ENCODE assay signal across 12 cellular contexts in the genomic region with DNA sequence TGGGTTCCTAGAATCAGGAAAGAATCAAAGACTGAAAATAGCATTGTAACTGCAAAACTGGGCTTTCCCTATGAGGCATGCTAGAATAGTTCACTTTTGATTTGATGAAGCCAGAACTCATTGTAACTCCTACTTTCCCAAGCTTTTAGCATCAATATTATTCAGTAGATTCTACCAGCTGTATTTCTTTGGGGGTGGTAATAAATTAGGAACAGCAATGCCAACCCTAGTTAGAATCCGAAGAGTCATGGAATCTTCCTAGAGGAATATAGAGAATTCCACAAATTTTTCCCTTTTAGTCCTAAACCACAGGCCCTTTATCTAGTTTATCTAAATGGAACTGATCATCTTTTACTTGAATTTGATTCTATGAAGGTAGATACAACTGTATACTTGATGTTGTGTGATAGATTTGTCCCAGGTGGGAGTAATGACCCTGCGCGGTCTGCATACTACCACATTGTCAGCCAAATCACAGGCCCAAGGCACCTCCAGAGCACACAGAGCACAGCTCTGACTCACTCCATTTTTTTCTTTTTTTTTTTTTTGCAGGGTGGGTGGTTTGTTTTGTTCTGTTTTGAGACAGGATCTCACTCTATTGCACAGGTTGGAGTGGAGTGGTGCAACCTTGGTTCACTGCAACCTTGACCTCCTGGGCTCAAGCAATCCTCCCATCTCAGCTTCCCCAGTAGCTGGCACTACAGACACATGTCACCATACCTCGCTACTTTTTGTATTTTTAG.
DNase-seq lines count a peak whose midpoint lies in the region; ATAC-seq and TF ChIP-seq lines count a peak whose summit lies in the region.
"Had no signal": no experiment of that assay in that cellular context is flagged by ENCODE, and none has a peak within 500 bp of the region (broad histone marks: within the 10 kb centered on the region; RNA-seq: fewer than 3 reads in every experiment).

No MANE protein-coding gene starts in this region.

- H3K4me1 Mint-ChIP-seq in naive thymus-derived CD8-positive, alpha-beta T cell = peaks cover 0 to 5% (median 3%) of the 10 kb centered on the region in 4 donors
- peaks cover 0 to 6% of the 10 kb centered on the region in 2 donors for H3K4me1 Mint-ChIP-seq in immature natural killer cell
- no peaks in the 10 kb centered on the region for H3K4me1 Mint-ChIP-seq in activated CD4-positive, alpha-beta T cell treated with anti-CD3 and anti-CD28 coated beads, Interleukin-2, amount 10 ng/mL, durations not matched to agents 24 days and 14 days

- no peak for TF ChIP-seq POLR2A in erythroblast (IDR thresholded peaks at IDR 0.05; ENCODE audit: low read length)

- no peak overlapping the region for H3K27ac Mint-ChIP-seq in naive thymus-derived CD8-positive, alpha-beta T cell
- no peak overlapping the region for H3K27ac Mint-ChIP-seq in immature natural killer cell
- H3K27ac Mint-ChIP-seq in activated CD4-positive, alpha-beta T cell treated with anti-CD3 and anti-CD28 coated beads, Interleukin-2, amount 10 ng/mL, durations not matched to agents 24 days and 14 days = no peak overlapping the region
- H3K27ac Mint-ChIP-seq: T-helper 1 cell treated with Interleukin-12 subunit alpha and Interleukin-12 subunit beta and Interleukin-4 antibody, amounts not matched to agents 30 μg/mL and 1 μg/mL, for 36 hours had no signal

- POLR2A ChIA-PET in BJ (lab: Charles Lee) = interaction anchor here (0.6 kb wide), 3 partner anchors 22 to 65 kb away, joined by 3 to 9 read pairs (median 6); no protein-coding TSS in a partner anchor
- POLR2A ChIA-PET in PC-3 (lab: Charles Lee; ENCODE audit: unreplicated experiment) = interaction anchor here (0.6 kb wide), 1 partner anchor 1636 kb away, joined by 5 read pairs; no protein-coding TSS in a partner anchor
- POLR2A ChIA-PET in naive thymus-derived CD8-positive, alpha-beta T cell (lab: Charles Lee) = no interaction called here

- H3K36me3 Mint-ChIP-seq in naive thymus-derived CD8-positive, alpha-beta T cell = peaks cover 0 to 23% (median 4%) of the 10 kb centered on the region in 3 donors
- no peaks in the 10 kb centered on the region for H3K36me3 Mint-ChIP-seq in immature natural killer cell
- H3K36me3 Mint-ChIP-seq in activated CD4-positive, alpha-beta T cell treated with anti-CD3 and anti-CD28 coated beads, Interleukin-2, amount 10 ng/mL, durations not matched to agents 24 days and 14 days (ENCODE audit: low read depth) = no peaks in the 10 kb centered on the region
- H3K36me3 Mint-ChIP-seq: CD4-positive, alpha-beta memory T cell had no signal

- peak overlapping the region; percentile 61 for H3K9ac ChIP-seq in PC-3 (ENCODE audit: low read length)

- ATAC-seq in GM21526 (IDR thresholded peaks at IDR 0.05; ENCODE audit: low FRiP score, unreplicated experiment) = peak; percentile 47
- no peak for ATAC-seq in PC-3
- ATAC-seq in naive thymus-derived CD8-positive, alpha-beta T cell = no peak

- TF ChIP-seq CTCF in BJ (IDR thresholded peaks at IDR 0.05; ENCODE audit: insufficient read depth, low read depth, low read length) (no peak), PC-3 (conservative IDR thresholded peaks at IDR 0.05; ENCODE audit: low read depth, low read length) (no peak)

- peak; percentile 35 for DNase-seq in BJ (ENCODE audit: low read depth)
- DNase-seq in PC-3 = peak; percentile 24
- peak; percentile 18 for DNase-seq in glomerular visceral epithelial cell (ENCODE audit: extremely low spot score)
- DNase-seq in naive thymus-derived CD8-positive, alpha-beta T cell = no peak
- DNase-seq in immature natural killer cell = no peak
- no peak for DNase-seq in erythroblast (lab: John Stamatoyannopoulos, UW)
- DNase-seq in activated CD4-positive, alpha-beta T cell treated with anti-CD3 and anti-CD28 coated beads, Interleukin-2, amount 10 ng/mL, durations not matched to agents 24 days and 14 days = no peak
- DNase-seq: CD4-positive, alpha-beta memory T cell; effector CD4-positive, alpha-beta T cell; Karpas-422 had no signal

- no peaks in the 10 kb centered on the region for H3K9me3 ChIP-seq in PC-3 (ENCODE audit: low read length)

- H4K20me1 ChIP-seq in PC-3 (ENCODE audit: low read length) = no peaks in the 10 kb centered on the region

- BruUV-seq in PC-3 (replicated peaks; lab: Mats Ljungman, UMichigan) = no TSS peak

- H3F3A ChIP-seq in PC-3 (ENCODE audit: low read length, unreplicated experiment) = no peaks in the 10 kb centered on the region

- H3K9me2 ChIP-seq in PC-3 (replicated peaks; ENCODE audit: low read length) = no peaks in the 10 kb centered on the region

- intact Hi-C loops in PC-3 (cut with micrococcal nuclease) = no loop called here
- intact Hi-C loops in activated CD4-positive, alpha-beta T cell treated with anti-CD3 and anti-CD28 coated beads, Interleukin-2, amount 10 ng/mL, durations not matched to agents 24 days and 14 days (cut with micrococcal nuclease) = no loop called here

- H3K27me3 ChIP-seq in BJ (ENCODE audit: control insufficient read depth, insufficient read depth, low read length) (no peaks in the 10 kb centered on the region), PC-3 (ENCODE audit: low read length) (no peaks in the 10 kb centered on the region)

- no peak overlapping the region for H3K4me3 Mint-ChIP-seq in naive thymus-derived CD8-positive, alpha-beta T cell
- no peak overlapping the region for H3K4me3 Mint-ChIP-seq in immature natural killer cell
- H3K4me3 Mint-ChIP-seq in activated CD4-positive, alpha-beta T cell treated with anti-CD3 and anti-CD28 coated beads, Interleukin-2, amount 10 ng/mL, durations not matched to agents 24 days and 14 days = no peak overlapping the region
- H3K4me3 Mint-ChIP-seq: CD4-positive, alpha-beta memory T cell; T-helper 1 cell treated with Interleukin-12 subunit alpha and Interleukin-12 subunit beta and Interleukin-4 antibody, amounts not matched to agents 30 μg/mL and 1 μg/mL, for 36 hours had no signal

- peaks cover 0 to 19% (median 12%) of the 10 kb centered on the region in 9 donors for H3K9me3 Mint-ChIP-seq in naive thymus-derived CD8-positive, alpha-beta T cell
- H3K9me3 Mint-ChIP-seq in immature natural killer cell = peaks cover 0 to 7% (median 4%) of the 10 kb centered on the region in 6 donors
- no peaks in the 10 kb centered on the region for H3K9me3 Mint-ChIP-seq in activated CD4-positive, alpha-beta T cell treated with anti-CD3 and anti-CD28 coated beads, Interleukin-2, amount 10 ng/mL, durations not matched to agents 24 days and 14 days

- H3K4me3 ChIP-seq in BJ (ENCODE audit: low read depth, low read length) (no peak overlapping the region), PC-3 (ENCODE audit: low read length) (no peak overlapping the region)

- no peak overlapping the region for H3K4me2 ChIP-seq in PC-3 (ENCODE audit: low read length)

- H3K36me3 ChIP-seq in BJ (ENCODE audit: control insufficient read depth, insufficient read depth, low read length) (no peaks in the 10 kb centered on the region), PC-3 (ENCODE audit: low read depth, low read length) (no peaks in the 10 kb centered on the region)

- peaks cover 46% of the 10 kb centered on the region for H3K4me1 ChIP-seq in PC-3 (ENCODE audit: insufficient read depth, low read length)

- H2AFZ ChIP-seq in PC-3 (ENCODE audit: low read length) = no peak overlapping the region

- CTCF ChIA-PET in BJ (lab: Yijun Ruan, JAX) (interaction anchor here (1.1 to 2.1 kb wide), 2 partner anchors 9 to 34 kb away, joined by 3 to 6 read pairs; no protein-coding TSS in a partner anchor), PC-3 (lab: Charles Lee) (no interaction called here)

- H3K27ac ChIP-seq in PC-3 (ENCODE audit: low read length) = peak overlapping the region; percentile 84

- peaks cover 5 to 28% (median 10%) of the 10 kb centered on the region in 5 donors for H3K27me3 Mint-ChIP-seq in naive thymus-derived CD8-positive, alpha-beta T cell
- peaks cover 2 to 12% (median 4%) of the 10 kb centered on the region in 3 donors for H3K27me3 Mint-ChIP-seq in immature natural killer cell (ENCODE audit: low read depth in 3 of 3)
- H3K27me3 Mint-ChIP-seq in activated CD4-positive, alpha-beta T cell treated with anti-CD3 and anti-CD28 coated beads, Interleukin-2, amount 10 ng/mL, durations not matched to agents 24 days and 14 days = peaks cover 4% of the 10 kb centered on the region

- no peaks in the 10 kb centered on the region for H3K79me2 ChIP-seq in PC-3 (ENCODE audit: low read length)

Comparison
In these comparisons a context has a peak if more than half of its experiments do, and no peak if none do; other contexts are left out.
1. DNase-seq: peak in BJ (single experiment), PC-3 (single experiment) and glomerular visceral epithelial cell (single experiment); none in naive thymus-derived CD8-positive, alpha-beta T cell (0 of 10), immature natural killer cell (0 of 3), erythroblast (0 of 2) and activated CD4-positive, alpha-beta T cell treated with anti-CD3 and anti-CD28 coated beads, Interleukin-2, amount 10 ng/mL, durations not matched to agents 24 days and 14 days (single experiment).